Comparison of ENCODE assay signal across 34 cellular contexts in genomic region chr16:22266546-22266945, GRCh38.
"Had no signal": no experiment of that assay in that cellular context is flagged by ENCODE, and none has a peak within 500 bp of the region (broad histone marks: within the 10 kb centered on the region; RNA-seq: fewer than 3 reads in every experiment).

No MANE protein-coding gene starts in this region.

- ATAC-seq: activated naive CD8-positive, alpha-beta T cell treated with anti-CD3 and anti-CD28 coated beads, Interleukin-2, amount 50 U/mL, for 24 hours; activated T-cell treated with anti-CD3 and anti-CD28 coated beads, Interleukin-2, amount 50 U/mL, for 72 hours; PC-3 had no signal

- H3K9me3 ChIP-seq: Peyer's patch had no signal

- FAIRE-seq: bronchial epithelial cell had no signal

- H3K27ac Mint-ChIP-seq: activated naive CD8-positive, alpha-beta T cell; activated naive CD8-positive, alpha-beta T cell treated with anti-CD3 and anti-CD28 coated beads, Interleukin-2, amount 50 U/mL, for 24 hours; activated T-cell treated with anti-CD3 and anti-CD28 coated beads, Interleukin-2, amount 50 U/mL, for 72 hours; activated T-helper 2 cell treated with anti-CD3 and anti-CD28 coated beads, Interferon-gamma antibody, Interleukin-2, Interleukin-4, amounts not matched to agents 10 μg/mL and 5 μg/mL and 100 μg/mL, durations not matched to agents 14 hours and 24 hours and 36 hours had no signal

- H3K27me3 Mint-ChIP-seq: activated naive CD8-positive, alpha-beta T cell; activated naive CD8-positive, alpha-beta T cell treated with anti-CD3 and anti-CD28 coated beads, Interleukin-2, amount 50 U/mL, for 24 hours had no signal

- H3K4me3 ChIP-seq: Peyer's patch had no signal

- DNase-seq: activated CD4-positive, alpha-beta T cell treated with anti-CD3 and anti-CD28 coated beads for 1 hour; activated CD4-positive, alpha-beta T cell treated with anti-CD3 and anti-CD28 coated beads for 48 hours; activated CD4-positive, CD25-positive, alpha-beta regulatory T cell; activated CD8-positive, alpha-beta memory T cell treated with anti-CD3 and anti-CD28 coated beads, Interleukin-2, amount 50 U/mL, for 4 hours; activated gamma-delta T cell; activated naive CD4-positive, alpha-beta T cell treated with Interleukin-2 at 50 U/mL for 16 hours; activated naive CD8-positive, alpha-beta T cell treated with anti-CD3 and anti-CD28 coated beads, Interleukin-2, amount 50 U/mL, for 24 hours; activated T-cell treated with anti-CD3 and anti-CD28 coated beads, Interleukin-2, amount 50 U/mL, for 72 hours; anterior cingulate cortex; cerebellar nuclear complex; NCI-H1092 treated with DMSO at 0.1 percent for 48 hours; NCI-H1417; NCI-H146; NCI-H187; NCI-H2029 treated with DMSO at 0.1 percent for 48 hours; NCI-H2107; NCI-H2171; NCI-H510A; NCI-H526; NCI-H748 treated with DMSO at 0.1 percent for 48 hours; NK-92 treated with Interleukin-12 subunit alpha and Interleukin-12 subunit beta, amount 100 ng/mL, for 24 hours; PC-3; Peyer's patch; Right ventricle myocardium superior; SW 1271; T-helper 1 cell; T-helper 2 cell; T-helper 9 cell had no signal

- H3K4me1 Mint-ChIP-seq: brain had no signal

- H3K9me3 Mint-ChIP-seq: activated naive CD8-positive, alpha-beta T cell treated with anti-CD3 and anti-CD28 coated beads, Interleukin-2, amount 50 U/mL, for 24 hours; activated T-cell treated with anti-CD3 and anti-CD28 coated beads, Interleukin-2, amount 50 U/mL, for 72 hours; activated T-helper 2 cell treated with anti-CD3 and anti-CD28 coated beads, Interferon-gamma antibody, Interleukin-2, Interleukin-4, amounts not matched to agents 10 μg/mL and 5 μg/mL and 100 μg/mL, durations not matched to agents 14 hours and 24 hours and 36 hours; brain had no signal

- H3K27ac ChIP-seq: Peyer's patch, RWPE1, VCaP had no signal

- H3K4me3 Mint-ChIP-seq: activated naive CD8-positive, alpha-beta T cell; activated naive CD8-positive, alpha-beta T cell treated with anti-CD3 and anti-CD28 coated beads, Interleukin-2, amount 50 U/mL, for 24 hours; activated T-cell treated with anti-CD3 and anti-CD28 coated beads, Interleukin-2, amount 50 U/mL, for 72 hours; brain had no signal

- H3K4me1 ChIP-seq: Peyer's patch had no signal

- H3K27me3 ChIP-seq: Peyer's patch had no signal
